8 cellular contexts compared by ENCODE assay signal in the genomic region with DNA sequence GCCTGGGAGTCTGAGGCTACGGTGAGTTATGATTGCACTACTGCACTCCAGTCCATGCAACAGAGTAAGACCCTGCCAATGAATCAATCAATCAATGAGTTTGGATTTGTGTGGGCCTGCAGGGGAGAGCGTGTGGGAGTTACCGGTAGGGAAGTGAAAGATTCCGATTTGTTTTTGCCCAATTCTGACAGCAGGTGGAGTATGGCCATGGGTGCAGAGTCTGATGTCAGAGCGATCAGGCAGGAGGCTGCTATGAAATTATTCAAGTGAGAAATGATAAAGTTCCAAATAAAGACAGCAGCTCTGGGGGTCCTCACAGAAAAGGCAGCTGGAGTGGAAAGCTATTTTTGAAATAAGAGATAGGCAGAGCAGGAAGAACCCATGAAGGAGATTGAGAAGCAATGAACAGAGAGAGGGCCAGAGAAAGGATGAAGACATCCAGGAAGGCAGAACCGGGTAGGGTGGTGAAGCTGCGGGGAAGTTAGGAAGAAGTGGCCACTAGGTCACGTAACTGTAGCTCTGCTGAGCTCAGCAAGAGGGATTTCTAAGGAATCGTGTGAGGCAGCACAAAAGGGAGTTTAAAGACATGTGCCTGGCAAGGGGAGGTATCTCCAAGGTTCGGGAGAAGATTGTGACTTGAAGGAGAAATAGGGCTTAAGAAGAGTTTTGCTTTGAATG.
A peak's percentile ranks its signal among the peaks of the same experiment; 100 is the strongest.
DNase-seq lines count a peak whose midpoint lies in the region; ATAC-seq and TF ChIP-seq lines count a peak whose summit lies in the region.

No MANE protein-coding gene starts in this region.

- intact Hi-C loops in dorsolateral prefrontal cortex (cut with DNase I) = loop anchor here in 1 of 2 donors (5.0 kb wide), 1 partner anchor 50 kb away; no protein-coding TSS in a partner anchor

- H3K36me3 Mint-ChIP-seq in activated CD4-positive, alpha-beta T cell treated with anti-CD3 and anti-CD28 coated beads, Interleukin-2, amount 10 ng/mL, durations not matched to agents 7 days and 5 days (ENCODE audit: low read depth) = no peaks in the 10 kb centered on the region

- no peaks in the 10 kb centered on the region for H3K4me1 Mint-ChIP-seq in activated CD4-positive, alpha-beta T cell treated with anti-CD3 and anti-CD28 coated beads, Interleukin-2, amount 10 ng/mL, durations not matched to agents 7 days and 5 days

- CTCF ChIA-PET in activated CD4-positive, alpha-beta T cell treated with anti-CD3 and anti-CD28 coated beads, Interleukin-2, amount 10 ng/mL, durations not matched to agents 7 days and 5 days (lab: Charles Lee) = interaction anchor here (1.4 to 1.7 kb wide), 2 partner anchors 10 to 14 kb away, joined by 4 to 5 read pairs; no protein-coding TSS in a partner anchor

- POLR2A ChIA-PET in activated CD4-positive, alpha-beta T cell treated with anti-CD3 and anti-CD28 coated beads, Interleukin-2, amount 10 ng/mL, durations not matched to agents 7 days and 5 days (lab: Charles Lee) = no interaction called here

- H3K4me3 ChIP-seq in dorsolateral prefrontal cortex = no peak overlapping the region

- H3K27ac ChIP-seq in C4-2B = no peak overlapping the region
- peak overlapping the region in 8 of 59 donors; percentile 5 to 41 (median 18) for H3K27ac ChIP-seq in dorsolateral prefrontal cortex

- no peak overlapping the region for H3K27ac Mint-ChIP-seq in activated CD4-positive, alpha-beta T cell treated with anti-CD3 and anti-CD28 coated beads, Interleukin-2, amount 10 ng/mL, durations not matched to agents 7 days and 5 days

- no peaks in the 10 kb centered on the region for H3K27me3 Mint-ChIP-seq in activated CD4-positive, alpha-beta T cell treated with anti-CD3 and anti-CD28 coated beads, Interleukin-2, amount 10 ng/mL, durations not matched to agents 7 days and 5 days

- H3K27me3 ChIP-seq in dorsolateral prefrontal cortex = no peaks in the 10 kb centered on the region

- TF ChIP-seq CTCF in C4-2B (conservative IDR thresholded peaks at IDR 0.05) (peak; percentile 35), dorsolateral prefrontal cortex (IDR thresholded peaks at IDR 0.05 in 54 of 56, conservative IDR thresholded peaks at IDR 0.05 in 2 of 56; ENCODE audit: low read depth in 1 of 56, partially characterized antibody in 56 of 56) (peak in 55 of 56 donors; percentile 21 to 73 (median 51))

- no peak overlapping the region for H3K4me3 Mint-ChIP-seq in activated CD4-positive, alpha-beta T cell treated with anti-CD3 and anti-CD28 coated beads, Interleukin-2, amount 10 ng/mL, durations not matched to agents 7 days and 5 days

- no peak for DNase-seq in dorsolateral prefrontal cortex
- DNase-seq in middle frontal gyrus (ENCODE audit: extremely low spot score, low spot score) = peak; percentile 22
- DNase-seq in NCI-H446 (lab: John Stamatoyannopoulos, UW) = no peak
- DNase-seq in activated CD4-positive, alpha-beta T cell treated with anti-CD3 and anti-CD28 coated beads, Interleukin-2, amount 10 ng/mL, durations not matched to agents 7 days and 5 days = no peak

- H3K9me3 Mint-ChIP-seq in activated CD4-positive, alpha-beta T cell treated with anti-CD3 and anti-CD28 coated beads, Interleukin-2, amount 10 ng/mL, durations not matched to agents 7 days and 5 days = no peaks in the 10 kb centered on the region

- ATAC-seq in HG03442 (IDR thresholded peaks at IDR 0.05; ENCODE audit: unreplicated experiment) (peak; percentile 46), HG03439 (IDR thresholded peaks at IDR 0.05; ENCODE audit: unreplicated experiment) (no peak), GM21381 (IDR thresholded peaks at IDR 0.05; ENCODE audit: unreplicated experiment) (no peak)
